1 cellular context compared by ENCODE assay signal in genomic region chr10:45997994-45998763, GRCh38.
TF ChIP-seq lines count a peak whose summit lies in the region.

No MANE protein-coding gene starts in this region.

TF ChIP-seq in HepG2, 621 proteins besides CTCF, POLR2A, EP300 and RAD21 (continued from another document and continues in another):
- TF ChIP-seq AFF4 (CRISPR knock-in tag; IDR thresholded peaks at IDR 0.05) (no peak), ZBTB1 (CRISPR knock-in tag; IDR thresholded peaks at IDR 0.05; ENCODE audit: borderline replicate concordance) (no peak), ZNF773 (CRISPR knock-in tag; IDR thresholded peaks at IDR 0.05; ENCODE audit: borderline replicate concordance) (no peak), ZBTB20 (CRISPR knock-in tag; IDR thresholded peaks at IDR 0.05; ENCODE audit: borderline replicate concordance, low read depth) (peak; percentile 98; the same call in 1 of the 2 replicates), FOXK2 (IDR thresholded peaks at IDR 0.05) (peak; percentile 60; the same call in 1 of the 2 replicates), FOXA1 (IDR thresholded peaks at IDR 0.05) (peak; percentile 76), FOXA1 (CRISPR knock-in tag; IDR thresholded peaks at IDR 0.05) (peak; percentile 95), U2AF2 (IDR thresholded peaks at IDR 0.05; ENCODE audit: low read depth, low read length) (no peak), SRF (IDR thresholded peaks at IDR 0.05; ENCODE audit: low read depth, low read length) (peak; percentile 97), ZNF749 (CRISPR knock-in tag; IDR thresholded peaks at IDR 0.05; ENCODE audit: borderline replicate concordance) (0 out of 2 replicates have a peak, but pooled peaks have one; percentile 43), NR2C2 (CRISPR knock-in tag; IDR thresholded peaks at IDR 0.05; ENCODE audit: borderline replicate concordance) (peak; percentile 71), DNMT1 (CRISPR knock-in tag; IDR thresholded peaks at IDR 0.05) (no peak), ZNF143 (CRISPR knock-in tag; IDR thresholded peaks at IDR 0.05) (no peak), ZNF205 (CRISPR knock-in tag; IDR thresholded peaks at IDR 0.05) (peak; percentile 59; the same call in 1 of the 2 replicates), NFE2L2 (IDR thresholded peaks at IDR 0.05; ENCODE audit: low read length) (no peak), ZBTB39 (CRISPR knock-in tag; IDR thresholded peaks at IDR 0.05) (peak; percentile 98), NCOR1 (IDR thresholded peaks at IDR 0.05; ENCODE audit: borderline replicate concordance, low read length) (peak; percentile 85; the same call in 1 of the 2 replicates), ZNF543 (CRISPR knock-in tag; IDR thresholded peaks at IDR 0.05) (peak; percentile 32; the same call in 1 of the 2 replicates), HINFP (CRISPR knock-in tag; IDR thresholded peaks at IDR 0.05; ENCODE audit: low read depth) (no peak), TERF1 (CRISPR knock-in tag; IDR thresholded peaks at IDR 0.05) (no peak), ZC3H13 (CRISPR knock-in tag; IDR thresholded peaks at IDR 0.05) (no peak), SNAPC5 (CRISPR knock-in tag; IDR thresholded peaks at IDR 0.05; ENCODE audit: borderline replicate concordance) (peak; percentile 80; the same call in 1 of the 2 replicates), ZNF784 (CRISPR knock-in tag; IDR thresholded peaks at IDR 0.05; ENCODE audit: borderline replicate concordance) (no peak), ETV6 (CRISPR knock-in tag; conservative IDR thresholded peaks at IDR 0.05) (no peak), SIX4 (CRISPR knock-in tag; IDR thresholded peaks at IDR 0.05) (peak; percentile 55; the same call in 1 of the 2 replicates), MTA1 (CRISPR knock-in tag; IDR thresholded peaks at IDR 0.05; ENCODE audit: borderline replicate concordance) (no peak; the same call in 1 of the 2 replicates), ZNF790 (CRISPR knock-in tag; IDR thresholded peaks at IDR 0.05; ENCODE audit: borderline replicate concordance) (no peak), RBFOX2 (IDR thresholded peaks at IDR 0.05; ENCODE audit: low read depth, low read length) (no peak), KDM6A (CRISPR knock-in tag; IDR thresholded peaks at IDR 0.05; ENCODE audit: low read depth) (peak; percentile 63; the same call in 1 of the 2 replicates), POGK (CRISPR knock-in tag; conservative IDR thresholded peaks at IDR 0.05) (no peak), HHEX (CRISPR knock-in tag; IDR thresholded peaks at IDR 0.05) (peak; percentile 97), ZNF780A (CRISPR knock-in tag; IDR thresholded peaks at IDR 0.05) (no peak), ZNF644 (CRISPR knock-in tag; IDR thresholded peaks at IDR 0.05; ENCODE audit: low read depth) (peak; percentile 19; the same call in 1 of the 2 replicates), ZBTB7A (CRISPR knock-in tag; IDR thresholded peaks at IDR 0.05) (no peak), SP1 (IDR thresholded peaks at IDR 0.05) (no peak), SP1 (CRISPR knock-in tag; IDR thresholded peaks at IDR 0.05) (no peak), ATF1 (CRISPR knock-in tag; IDR thresholded peaks at IDR 0.05) (peak; percentile 72), ZEB1 (IDR thresholded peaks at IDR 0.05; ENCODE audit: insufficient replicate concordance, low read depth) (peak; percentile 66), ZKSCAN1 (IDR thresholded peaks at IDR 0.05; ENCODE audit: low read length) (no peak), ZNF597 (CRISPR knock-in tag; IDR thresholded peaks at IDR 0.05) (no peak), HMG20B (CRISPR knock-in tag; conservative IDR thresholded peaks at IDR 0.05) (peak; percentile 94), GMEB1 (CRISPR knock-in tag; IDR thresholded peaks at IDR 0.05; ENCODE audit: borderline replicate concordance) (0 out of 2 replicates have a peak, but pooled peaks have one; percentile 24), MAFK (conservative IDR thresholded peaks at IDR 0.05 in 1 of 2, IDR thresholded peaks at IDR 0.05 in 1 of 2; ENCODE audit: low read length in 2 of 2) (no peak), ZNF256 (CRISPR knock-in tag; conservative IDR thresholded peaks at IDR 0.05) (no peak), DZIP1 (CRISPR knock-in tag; IDR thresholded peaks at IDR 0.05) (no peak), RARG (CRISPR knock-in tag; IDR thresholded peaks at IDR 0.05; ENCODE audit: low read depth) (no peak), GABPB1 (CRISPR knock-in tag; IDR thresholded peaks at IDR 0.05) (peak; percentile 53), CENPT (CRISPR knock-in tag; IDR thresholded peaks at IDR 0.05; ENCODE audit: low read depth) (no peak), ZNF362 (CRISPR knock-in tag; IDR thresholded peaks at IDR 0.05; ENCODE audit: borderline replicate concordance) (peak; percentile 79)
